In the genomic region with DNA sequence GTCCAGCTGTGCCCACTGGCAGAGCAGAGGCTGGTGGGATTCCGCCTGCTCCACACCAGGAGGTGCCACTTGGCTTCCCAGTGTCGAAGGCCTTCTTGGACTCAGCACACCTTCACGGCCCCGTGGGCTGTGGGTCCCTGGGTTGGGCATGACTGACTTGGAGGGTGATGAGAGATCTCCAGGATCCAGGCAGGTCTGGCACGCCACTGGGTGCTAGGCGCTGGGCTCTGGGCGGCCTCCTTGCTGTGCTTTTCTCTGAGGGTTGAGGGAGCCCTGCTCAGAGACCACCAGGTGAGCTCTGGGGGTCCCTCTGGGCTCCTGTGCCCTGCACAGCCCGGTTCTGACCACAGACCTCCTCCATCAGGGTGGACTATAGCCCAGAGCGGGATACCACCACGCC, we compare ENCODE assay signal across 23 cellular contexts.
"Had no signal": no experiment of that assay in that cellular context is flagged by ENCODE, and none has a peak within 500 bp of the region (broad histone marks: within the 10 kb centered on the region; RNA-seq: fewer than 3 reads in every experiment).

No MANE protein-coding gene starts in this region.

- H3K27me3 ChIP-seq: esophagus squamous epithelium, gastroesophageal sphincter, neural progenitor cell, stomach, transverse colon had no signal

- H3K4me3 Mint-ChIP-seq: dendritic cell treated with granulocyte-macrophage colony-stimulating factor and Interleukin-4, amounts not matched to agents 40 ng/mL and 50 ng/mL, for 4 days; effector memory CD8-positive, alpha-beta T cell; immature natural killer cell; natural killer cell treated with Interleukin-12 subunit alpha and Interleukin-12 subunit beta and Interleukin-15 and Interleukin-18, amount 100 ng/mL, for 72 hours; neural progenitor cell had no signal

- H3K4me3 ChIP-seq: esophagus squamous epithelium, gastroesophageal sphincter, lung, neural progenitor cell, prostate gland, stomach, thoracic aorta, transverse colon had no signal

- H3K27ac ChIP-seq: esophagus squamous epithelium, neural progenitor cell, parathyroid adenoma, prostate gland, thoracic aorta, transverse colon had no signal

- H3K4me1 ChIP-seq: parathyroid adenoma, prostate gland had no signal

- H3K4me2 ChIP-seq: neural progenitor cell had no signal

- H3K36me3 Mint-ChIP-seq: immature natural killer cell; natural killer cell treated with Interleukin-12 subunit alpha and Interleukin-12 subunit beta and Interleukin-15 and Interleukin-18, amount 100 ng/mL, for 72 hours had no signal

- H3K9me3 ChIP-seq: esophagus squamous epithelium, gastroesophageal sphincter, prostate gland, stomach, thoracic aorta, transverse colon had no signal

- ATAC-seq: effector memory CD8-positive, alpha-beta T cell; gastroesophageal sphincter; natural killer cell treated with Interleukin-12 subunit alpha and Interleukin-12 subunit beta and Interleukin-15 and Interleukin-18, amount 100 ng/mL, for 72 hours had no signal

- H3K36me3 ChIP-seq: esophagus squamous epithelium, gastroesophageal sphincter, neural progenitor cell, prostate gland, stomach, thoracic aorta, transverse colon had no signal

- H3K9me3 Mint-ChIP-seq: dendritic cell treated with granulocyte-macrophage colony-stimulating factor and Interleukin-4, amounts not matched to agents 40 ng/mL and 50 ng/mL, for 4 days; effector memory CD8-positive, alpha-beta T cell; immature natural killer cell; natural killer cell treated with Interleukin-12 subunit alpha and Interleukin-12 subunit beta and Interleukin-15 and Interleukin-18, amount 100 ng/mL, for 72 hours had no signal

- H3K27ac Mint-ChIP-seq: dendritic cell treated with granulocyte-macrophage colony-stimulating factor and Interleukin-4, amounts not matched to agents 40 ng/mL and 50 ng/mL, for 4 days; effector memory CD8-positive, alpha-beta T cell; immature natural killer cell; natural killer cell treated with Interleukin-12 subunit alpha and Interleukin-12 subunit beta and Interleukin-15 and Interleukin-18, amount 100 ng/mL, for 72 hours had no signal

- H3K9ac ChIP-seq: neural progenitor cell, parathyroid adenoma had no signal

- DNase-seq: effector memory CD8-positive, alpha-beta T cell; esophagus squamous epithelium; foreskin fibroblast; glutamatergic neuron; immature natural killer cell; left ventricle myocardium superior; mesenchymal stem cell; midbrain; occipital lobe; small intestine; stimulated activated CD4-positive, alpha-beta T cell treated with anti-CD3 and anti-CD28 coated beads, Interleukin-12 subunit alpha, Interleukin-12 subunit beta, amount 100 ng/mL, for 4 hours; stimulated activated naive CD4-positive, alpha-beta T cell; stomach; substantia nigra; transverse colon had no signal

- H2AFZ ChIP-seq: neural progenitor cell, parathyroid adenoma had no signal
